Comparison of ENCODE assay signal across 8 cellular contexts in genomic region chr6:20212392-20213111, GRCh38. TPM values are rescaled to one million over a fixed set of nuclear protein-coding genes. Genes with fewer than 3 reads are reported as not detected.
DNase-seq lines count a peak whose midpoint lies in the region; ATAC-seq, FAIRE-seq and TF ChIP-seq lines count a peak whose summit lies in the region.

TSS of gene MBOAT1 (minus strand) at chr6:20212469. CDS start at chr6:20212234, 235 bp downstream.

- DNase-seq in GM12891 (ENCODE audit: insufficient read length, low spot score) (peak; percentile 59), NCI-H128 (lab: John Stamatoyannopoulos, UW; ENCODE audit: unreplicated experiment) (peak; percentile 38), T-cell (peak; percentile 16 to 70 (median 46)), anterior cingulate cortex (lab: John Stamatoyannopoulos, UW) (peak in 57 of 58 donors; percentile 15 to 85 (median 63)), hepatic stellate cell (ENCODE audit: low spot score) (peak; percentile 87), renal cortical epithelial cell (ENCODE audit: low read depth) (peak; percentile 61), Karpas-422 (no peak)

- no peak within 1 kb of the TSS for H2AFZ ChIP-seq in Karpas-422 (ENCODE audit: low read length)

- H3K9me3 ChIP-seq in Karpas-422 (ENCODE audit: low read length): no peaks in the 10 kb centered on the region

- FAIRE-seq in GM12891 (lab: Jason Lieb, UNC): peak; percentile 90

- no peaks in the 10 kb centered on the region for H3K79me2 ChIP-seq in Karpas-422 (ENCODE audit: low read length)

- peaks cover 35 to 48% (median 44%) of the 10 kb centered on the region in 3 donors for H3K4me1 Mint-ChIP-seq in T-cell

- no peak within 1 kb of the TSS for H3K9ac ChIP-seq in Karpas-422 (ENCODE audit: low read length)

- 0 out of 2 replicates have a peak, but pooled peaks have one; percentile 19 for TF ChIP-seq POLR2A in GM12891 (IDR thresholded peaks at IDR 0.05; ENCODE audit: low read depth, low read length)

- no peaks in the 10 kb centered on the region for H3K27me3 Mint-ChIP-seq in T-cell

- H3K9me3 Mint-ChIP-seq in T-cell: no peaks in the 10 kb centered on the region

- no peak within 1 kb of the TSS for H3K4me3 ChIP-seq in Karpas-422 (ENCODE audit: low read length)

- no peaks in the 10 kb centered on the region for H3K27me3 ChIP-seq in Karpas-422 (ENCODE audit: low read length)

- no peaks in the 10 kb centered on the region for H3K36me3 ChIP-seq in Karpas-422 (ENCODE audit: insufficient read depth, low read length)

- H3K4me2 ChIP-seq in Karpas-422 (ENCODE audit: low read depth, low read length, poor library complexity, severe bottlenecking): no peak within 1 kb of the TSS

- H3K27ac Mint-ChIP-seq in T-cell: peak within 1 kb of the TSS; percentile 92 to 98

- H3K4me3 Mint-ChIP-seq in T-cell: peak within 1 kb of the TSS; percentile 92 to 94 (median 93)

- no peaks in the 10 kb centered on the region for H4K20me1 ChIP-seq in Karpas-422 (ENCODE audit: insufficient read depth, low read depth, low read length)

- CTCF ChIA-PET in T-cell (lab: Charles Lee): interaction anchor here in 1 of 2 donors (1.0 to 2.4 kb wide), 4 partner anchors 10 to 108 kb away, joined by 3 to 8 read pairs (median 3); no protein-coding TSS in a partner anchor

- H3K27ac ChIP-seq in Karpas-422 (ENCODE audit: low read length): no peak within 1 kb of the TSS

- POLR2A ChIA-PET in T-cell (lab: Charles Lee): interaction anchor here in 1 of 2 donors (0.6 to 1.1 kb wide), 2 partner anchors 107 to 763 kb away, joined by 3 to 9 read pairs; no protein-coding TSS in a partner anchor

- peak; percentile 87 for ATAC-seq in HG02678 (IDR thresholded peaks at IDR 0.05; ENCODE audit: unreplicated experiment)
- ATAC-seq in T-cell (replicated peaks in 1 of 4): peak; percentile 76 to 79 (median 78)

- no peaks in the 10 kb centered on the region for H3K36me3 Mint-ChIP-seq in T-cell

- no peaks in the 10 kb centered on the region for H3K4me1 ChIP-seq in Karpas-422 (ENCODE audit: low read length)

- no peaks in the 10 kb centered on the region for H3K9me2 ChIP-seq in Karpas-422 (replicated peaks; ENCODE audit: insufficient read depth, low read length)

TF ChIP-seq in GM12891, 5 proteins besides CTCF, POLR2A, EP300 and RAD21:
- TF ChIP-seq SPI1 (IDR thresholded peaks at IDR 0.05; ENCODE audit: low read depth, low read length) (peak; percentile 59), POLR2AphosphoS5 (IDR thresholded peaks at IDR 0.05; ENCODE audit: low read depth, low read length) (no peak)

RNA-seq across cellular contexts. Expression of gene MBOAT1, which starts in this region (rescaled TPM):
- 4.2 TPM for polyA plus RNA-seq in GM12891 (2012; ENCODE audit: low read depth, missing spikeins)
- total RNA-seq in T-cell (10 to 100 TPM in 3 of 5 donors, 1 to 10 TPM in 2; 8.3 to 21.5 (median 12.0) TPM), renal cortical epithelial cell (8.9 and 20.3 TPM in 2 replicates)
- total RNA-seq in Karpas-422 (2014; rRNA removed; shearing (Covaris generic); ENCODE audit: low replicate concordance): not detected in 2 replicates
